9 cellular contexts compared by ENCODE assay signal in genomic region chr16:73057369-73058210, GRCh38. TPM values are rescaled to one million over a fixed set of nuclear protein-coding genes. Genes with fewer than 3 reads are reported as not detected.
DNase-seq lines count a peak whose midpoint lies in the region; ATAC-seq, FAIRE-seq and TF ChIP-seq lines count a peak whose summit lies in the region.
"Had no signal": no experiment of that assay in that cellular context is flagged by ENCODE, and none has a peak within 500 bp of the region (broad histone marks: within the 10 kb centered on the region; RNA-seq: fewer than 3 reads in every experiment).

No MANE protein-coding gene starts in this region.

- peak overlapping the region; percentile 17 to 45 for H3K4me3 ChIP-seq in body of pancreas

- intact Hi-C loops in body of pancreas (cut with DNase I) = no loop called here

- WGBS in body of pancreas, 2 donors = 0% methylated on average over 17 to 73 of the region's 100 CpGs

- peak overlapping the region; percentile 72 to 96 (median 95) for H3K27ac ChIP-seq in body of pancreas
- H3K27ac ChIP-seq in temporal lobe (ENCODE audit: low read depth, low read length) = peak overlapping the region; percentile 50

- H3K9me3 ChIP-seq in body of pancreas = no peaks in the 10 kb centered on the region

- peak; percentile 51 for ATAC-seq in GM21515 (IDR thresholded peaks at IDR 0.05; ENCODE audit: unreplicated experiment)
- peak; percentile 41 for ATAC-seq in body of pancreas

- H3K36me3 ChIP-seq in body of pancreas (replicated peaks in 1 of 2; ENCODE audit: insufficient read depth in 1 of 2, low read depth in 2 of 2) = no peaks in the 10 kb centered on the region

- TF ChIP-seq CTCF in GM12872 (IDR thresholded peaks at IDR 0.05; ENCODE audit: insufficient read depth, low read depth, low read length) (peak; percentile 34; the same call in 2 of the 3 replicates), body of pancreas (IDR thresholded peaks at IDR 0.05) (peak in 4 of 7 experiments; percentile 5 to 39 (median 21))

- peaks cover 50% of the 10 kb centered on the region for H3K4me1 ChIP-seq in body of pancreas

- H3K27me3 ChIP-seq in body of pancreas = no peaks in the 10 kb centered on the region

- FAIRE-seq in RCC 7860 (lab: Jason Lieb, UNC) = no peak
- no peak for FAIRE-seq in H54 (lab: Jason Lieb, UNC)
- FAIRE-seq: colon had no signal

- TF ChIP-seq POLR2A in body of pancreas (IDR thresholded peaks at IDR 0.05) (peak; percentile 36 to 44 (median 37)), H54 (IDR thresholded peaks at IDR 0.05; ENCODE audit: low read depth, low read length) (no peak)

- DNase-seq in HuH-7.5 (ENCODE audit: low spot score) = peak; percentile 80
- DNase-seq in body of pancreas = peak in 2 of 4 donors; percentile 38 to 68
- peak; percentile 89 for DNase-seq in left kidney (ENCODE audit: low read depth, low spot score)
- DNase-seq in RCC 7860 (ENCODE audit: low spot score) = no peak
- DNase-seq in H54 (ENCODE audit: insufficient read length, low spot score) = no peak

RNA-seq across cellular contexts. Expression of gene ZFHX3, which starts 9.7 kb away (rescaled TPM):
- total RNA-seq in body of pancreas (10 to 100 TPM; 22.4 to 24.6 TPM), temporal lobe (4.7 TPM)

Comparison
In these comparisons a context has a peak if more than half of its experiments do, and no peak if none do; other contexts are left out.
1. DNase-seq: peak in HuH-7.5 (single experiment) and left kidney (single experiment); none in RCC 7860 (single experiment) and H54 (single experiment).